ENCODE assay signal across 1 cellular context in genomic region chr5:1479581-1480188, GRCh38.
TF ChIP-seq lines count a peak whose summit lies in the region.

No MANE protein-coding gene starts in this region.

TF ChIP-seq in HCT116, 20 proteins besides CTCF, POLR2A, EP300 and RAD21 (continued from another document):
- TF ChIP-seq REST (IDR thresholded peaks at IDR 0.05; ENCODE audit: low read depth) (no peak), ZNF274 (IDR thresholded peaks at IDR 0.05; ENCODE audit: low read depth, low read length) (no peak)
